8 cellular contexts compared by ENCODE assay signal in the genomic region with DNA sequence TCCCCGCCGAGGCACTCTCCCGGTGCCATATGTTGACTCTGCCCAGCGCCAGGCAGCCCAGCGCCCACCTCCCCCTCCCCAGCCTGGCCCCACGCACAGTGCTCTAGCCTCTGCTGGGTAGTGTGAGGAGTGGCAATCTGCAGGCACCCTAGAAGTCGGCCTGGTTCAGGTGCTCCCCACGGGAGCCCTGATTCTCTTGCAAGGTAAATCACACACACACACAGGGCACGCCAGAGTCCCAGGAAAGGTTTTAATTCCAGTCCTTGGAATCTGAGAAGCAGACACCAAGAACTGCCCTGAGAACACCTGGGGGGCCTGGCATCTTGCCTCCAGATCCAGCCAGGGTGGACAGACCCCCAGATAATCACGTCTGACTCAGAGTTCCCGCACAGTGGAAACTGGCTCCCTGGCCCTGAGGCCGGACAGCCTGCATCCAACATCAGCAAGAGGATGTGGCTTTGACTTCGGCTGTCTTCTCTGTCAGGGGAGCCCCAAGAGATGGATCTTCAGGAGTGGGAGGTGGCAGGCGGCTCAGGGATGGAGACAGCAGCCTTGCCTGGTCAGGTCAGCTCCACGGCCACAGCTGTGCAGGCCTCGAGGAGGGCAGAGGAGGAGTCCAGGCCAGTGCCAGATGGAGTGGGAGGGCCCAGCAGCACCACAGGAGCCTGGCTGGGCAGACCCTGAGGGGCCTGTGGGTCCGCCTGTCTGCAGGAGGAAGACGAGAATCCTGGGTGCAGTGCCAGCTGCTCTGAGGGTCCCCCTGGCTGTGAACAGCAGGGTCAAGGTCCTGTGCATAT. TPM values are rescaled to one million over a fixed set of nuclear protein-coding genes. Genes with fewer than 3 reads are reported as not detected.
DNase-seq lines count a peak whose midpoint lies in the region; ATAC-seq lines count a peak whose summit lies in the region.

No MANE protein-coding gene starts in this region.

- ATAC-seq in sciatic nerve (peak; percentile 11), GM21447 (IDR thresholded peaks at IDR 0.05; ENCODE audit: unreplicated experiment) (no peak), HG02763 (IDR thresholded peaks at IDR 0.05; ENCODE audit: unreplicated experiment) (no peak), GM21737 (IDR thresholded peaks at IDR 0.05; ENCODE audit: unreplicated experiment) (no peak)

- no peaks in the 10 kb centered on the region for H3K36me3 ChIP-seq in SJCRH30

- intact Hi-C loops in sciatic nerve (cut with DNase I) = no loop called here

- peaks cover 15% of the 10 kb centered on the region for H3K4me1 ChIP-seq in SJCRH30

- no peaks in the 10 kb centered on the region for H3K27me3 ChIP-seq in SJCRH30

- H3K27ac ChIP-seq in SJCRH30 (peak overlapping the region; percentile 31; the same call in 1 of the 2 replicates), epithelial cell of prostate (peak overlapping the region; percentile 95)

- no peak overlapping the region for H3K4me3 ChIP-seq in SJCRH30

- peak; percentile 24 for DNase-seq in HCEC 1CT
- no peak for DNase-seq in SJCRH30
- no peak for DNase-seq in epithelial cell of prostate (ENCODE audit: low read depth, low spot score)
- DNase-seq in sciatic nerve (ENCODE audit: low spot score) = no peak
- DNase-seq in NCI-H748 (lab: John Stamatoyannopoulos, UW; ENCODE audit: unreplicated experiment) = no peak

- no peaks in the 10 kb centered on the region for H3K9me3 ChIP-seq in SJCRH30 (replicated peaks)

RNA-seq across cellular contexts. Expression of a gene that starts 1.1 kb away (rescaled TPM):
- 1.2 and 1.6 TPM in 2 replicates for total RNA-seq in SJCRH30 (2014; rRNA removed; shearing (Covaris generic))
- 5.0 TPM for total RNA-seq in sciatic nerve

RNA-seq across cellular contexts. Expression of a gene that starts 7.6 kb away (rescaled TPM):
- total RNA-seq in SJCRH30 (2014; rRNA removed; shearing (Covaris generic)) = 40.5 and 42.9 TPM in 2 replicates
- total RNA-seq in sciatic nerve = 18.7 TPM

RNA-seq across cellular contexts. Expression of a gene that starts 10.1 kb away (rescaled TPM):
- 7.7 and 8.0 TPM in 2 replicates for total RNA-seq in SJCRH30 (2014; rRNA removed; shearing (Covaris generic))
- 49.3 TPM for total RNA-seq in sciatic nerve

RNA-seq across cellular contexts. Expression of a gene that starts 20.5 kb away (rescaled TPM):
- 0.30 and 0.45 TPM in 2 replicates for total RNA-seq in SJCRH30 (2014; rRNA removed; shearing (Covaris generic))
- 35.1 TPM for total RNA-seq in sciatic nerve

RNA-seq across cellular contexts. Expression of a gene that starts 34.3 kb away (rescaled TPM):
- total RNA-seq in SJCRH30 (2014; rRNA removed; shearing (Covaris generic)) = 2.6 TPM in 2 replicates
- 2.3 TPM for total RNA-seq in sciatic nerve
